ENCODE assay signal across 16 cellular contexts in genomic region chr2:121084137-121084680, GRCh38.
DNase-seq lines count a peak whose midpoint lies in the region; ATAC-seq lines count a peak whose summit lies in the region.
"Had no signal": no experiment of that assay in that cellular context is flagged by ENCODE, and none has a peak within 500 bp of the region (broad histone marks: within the 10 kb centered on the region; RNA-seq: fewer than 3 reads in every experiment).

No MANE protein-coding gene starts in this region.

- no peak overlapping the region for H2BK5ac ChIP-seq in trophoblast cell (ENCODE audit: low read depth, low read length, poor library complexity)

- H4K8ac ChIP-seq in trophoblast cell (ENCODE audit: low read depth, low read length) = no peak overlapping the region

- H2BK12ac ChIP-seq in trophoblast cell (ENCODE audit: low read length) = no peak overlapping the region

- ATAC-seq in esophagus mucosa = peak; percentile 18
- no peak for ATAC-seq in GM18858 (IDR thresholded peaks at IDR 0.05; ENCODE audit: unreplicated experiment)
- ATAC-seq: CD8-positive, alpha-beta T cell had no signal

- H3K14ac ChIP-seq in trophoblast cell (ENCODE audit: low read length) = no peak overlapping the region

- no peak overlapping the region for H3K18ac ChIP-seq in trophoblast cell (ENCODE audit: low read length)

- no peak overlapping the region for H3K4ac ChIP-seq in trophoblast cell (ENCODE audit: low read depth, low read length)

- no peak overlapping the region for H3K9ac ChIP-seq in trophoblast cell (ENCODE audit: low read length)

- no peak overlapping the region for H2AFZ ChIP-seq in trophoblast cell (ENCODE audit: insufficient read depth, low read length, poor library complexity)

- no peaks in the 10 kb centered on the region for H3K36me3 ChIP-seq in trophoblast cell (ENCODE audit: control insufficient read depth in 1 of 2, insufficient read depth in 2 of 2, low read length in 2 of 2)
- H3K36me3 ChIP-seq: HAP-1 had no signal

- H3K4me2 ChIP-seq in trophoblast cell (ENCODE audit: low read length) = no peak overlapping the region

- H3K79me2 ChIP-seq in trophoblast cell (ENCODE audit: control insufficient read depth, insufficient read depth, low read length, poor library complexity) = no peaks in the 10 kb centered on the region

- H2BK120ac ChIP-seq in trophoblast cell (ENCODE audit: insufficient read depth, low read length, poor library complexity) = no peak overlapping the region

- no CpG with 5 or more reads among the region's 15 CpGs for WGBS in trophoblast cell (ENCODE audit: extremely low coverage, insufficient coverage, insufficient read length)

- H2AK5ac ChIP-seq in trophoblast cell (ENCODE audit: low read length) = no peak overlapping the region

- H4K12ac ChIP-seq in trophoblast cell (ENCODE audit: low read depth, low read length) = no peak overlapping the region

- H3K79me1 ChIP-seq in trophoblast cell (ENCODE audit: low read length) = no peaks in the 10 kb centered on the region

- no peak overlapping the region for H3K27ac ChIP-seq in trophoblast cell (ENCODE audit: low read depth, low read length)
- H3K27ac ChIP-seq: C4-2B had no signal

- H4K91ac ChIP-seq in trophoblast cell (ENCODE audit: low read depth, low read length) = no peak overlapping the region

- H3K27me3 ChIP-seq in trophoblast cell (ENCODE audit: insufficient read depth, low read length) = no peaks in the 10 kb centered on the region

- no peaks in the 10 kb centered on the region for H3K4me1 ChIP-seq in trophoblast cell (ENCODE audit: control insufficient read depth in 1 of 2, insufficient read depth in 2 of 2, low read length in 2 of 2)
- H3K4me1 ChIP-seq: HAP-1 had no signal

- peak; percentile 36 for DNase-seq in Daoy (ENCODE audit: low read depth)
- peak; percentile 6 for DNase-seq in NCI-H226
- DNase-seq in trophoblast cell = peak; percentile 73 to 86
- DNase-seq in NCI-H1105 treated with DMSO at 0.1 percent for 48 hours (lab: John Stamatoyannopoulos, UW) = no peak
- no peak for DNase-seq in cerebellar cortex (ENCODE audit: low spot score)
- DNase-seq: CD8-positive, alpha-beta T cell; DMS 273 treated with DMSO at 0.1 percent for 48 hours; GOT3; NCI-H2029; NCI-H524 treated with DMSO at 0.1 percent for 48 hours; NCI-H774; SHP77 treated with DMSO at 0.1 percent for 48 hours had no signal

- no peak overlapping the region for H3K4me3 ChIP-seq in trophoblast cell (ENCODE audit: low read depth, low read length)
- H3K4me3 ChIP-seq: HAP-1 had no signal

- no peak overlapping the region for H3K23ac ChIP-seq in trophoblast cell (ENCODE audit: low read length)

- no peaks in the 10 kb centered on the region for H3K9me3 ChIP-seq in trophoblast cell (ENCODE audit: insufficient read depth, low read depth, low read length)
- H3K9me3 ChIP-seq: HAP-1 had no signal

Comparison
In these comparisons a context has a peak if more than half of its experiments do, and no peak if none do; other contexts are left out.
1. DNase-seq: peak in Daoy (single experiment), NCI-H226 (single experiment) and trophoblast cell (2 of 2); none in NCI-H1105 treated with DMSO at 0.1 percent for 48 hours (single experiment) and cerebellar cortex (single experiment).